2 cellular contexts compared by ENCODE assay signal in the genomic region with DNA sequence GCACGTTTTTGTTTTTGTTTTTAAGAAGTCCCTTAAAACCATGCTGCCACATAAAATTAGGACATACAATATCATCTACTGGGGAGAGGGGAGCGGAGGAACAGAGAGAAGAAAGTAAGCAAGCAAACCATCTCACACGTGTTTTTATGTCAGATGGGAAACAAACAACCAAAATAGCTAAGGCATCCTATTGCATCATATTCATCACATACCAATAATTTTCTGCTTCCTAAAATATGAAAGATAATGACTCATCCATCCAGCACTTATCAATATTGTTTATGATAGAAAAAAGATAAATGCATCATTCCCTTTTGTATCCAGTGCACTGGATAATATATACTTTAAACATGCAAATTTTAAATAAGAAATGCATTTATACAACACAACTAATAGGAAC.
TF ChIP-seq lines count a peak whose summit lies in the region.

No MANE protein-coding gene starts in this region.

TF ChIP-seq in IMR-90, 13 proteins besides CTCF, POLR2A, EP300 and RAD21:
- TF ChIP-seq CEBPB (IDR thresholded peaks at IDR 0.05; ENCODE audit: low read depth, low read length) (peak; percentile 68), MAZ (IDR thresholded peaks at IDR 0.05; ENCODE audit: borderline replicate concordance, low read depth, low read length) (no peak)

TF ChIP-seq in K562, 482 proteins besides CTCF, POLR2A, EP300 and RAD21:
- TF ChIP-seq, protein P1, sequence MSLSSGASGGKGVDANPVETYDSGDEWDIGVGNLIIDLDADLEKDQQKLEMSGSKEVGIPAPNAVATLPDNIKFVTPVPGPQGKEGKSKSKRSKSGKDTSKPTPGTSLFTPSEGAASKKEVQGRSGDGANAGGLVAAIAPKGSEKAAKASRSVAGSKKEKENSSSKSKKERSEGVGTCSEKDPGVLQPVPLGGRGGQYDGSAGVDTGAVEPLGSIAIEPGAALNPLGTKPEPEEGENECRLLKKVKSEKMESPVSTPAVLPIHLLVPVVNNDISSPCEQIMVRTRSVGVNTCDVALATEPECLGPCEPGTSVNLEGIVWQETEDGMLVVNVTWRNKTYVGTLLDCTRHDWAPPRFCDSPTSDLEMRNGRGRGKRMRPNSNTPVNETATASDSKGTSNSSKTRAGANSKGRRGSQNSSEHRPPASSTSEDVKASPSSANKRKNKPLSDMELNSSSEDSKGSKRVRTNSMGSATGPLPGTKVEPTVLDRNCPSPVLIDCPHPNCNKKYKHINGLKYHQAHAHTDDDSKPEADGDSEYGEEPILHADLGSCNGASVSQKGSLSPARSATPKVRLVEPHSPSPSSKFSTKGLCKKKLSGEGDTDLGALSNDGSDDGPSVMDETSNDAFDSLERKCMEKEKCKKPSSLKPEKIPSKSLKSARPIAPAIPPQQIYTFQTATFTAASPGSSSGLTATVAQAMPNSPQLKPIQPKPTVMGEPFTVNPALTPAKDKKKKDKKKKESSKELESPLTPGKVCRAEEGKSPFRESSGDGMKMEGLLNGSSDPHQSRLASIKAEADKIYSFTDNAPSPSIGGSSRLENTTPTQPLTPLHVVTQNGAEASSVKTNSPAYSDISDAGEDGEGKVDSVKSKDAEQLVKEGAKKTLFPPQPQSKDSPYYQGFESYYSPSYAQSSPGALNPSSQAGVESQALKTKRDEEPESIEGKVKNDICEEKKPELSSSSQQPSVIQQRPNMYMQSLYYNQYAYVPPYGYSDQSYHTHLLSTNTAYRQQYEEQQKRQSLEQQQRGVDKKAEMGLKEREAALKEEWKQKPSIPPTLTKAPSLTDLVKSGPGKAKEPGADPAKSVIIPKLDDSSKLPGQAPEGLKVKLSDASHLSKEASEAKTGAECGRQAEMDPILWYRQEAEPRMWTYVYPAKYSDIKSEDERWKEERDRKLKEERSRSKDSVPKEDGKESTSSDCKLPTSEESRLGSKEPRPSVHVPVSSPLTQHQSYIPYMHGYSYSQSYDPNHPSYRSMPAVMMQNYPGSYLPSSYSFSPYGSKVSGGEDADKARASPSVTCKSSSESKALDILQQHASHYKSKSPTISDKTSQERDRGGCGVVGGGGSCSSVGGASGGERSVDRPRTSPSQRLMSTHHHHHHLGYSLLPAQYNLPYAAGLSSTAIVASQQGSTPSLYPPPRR (CRISPR knock-in tag; IDR thresholded peaks at IDR 0.05; ENCODE audit: borderline replicate concordance), result no peak
- TF ChIP-seq SAP30 (IDR thresholded peaks at IDR 0.05; ENCODE audit: borderline replicate concordance, insufficient read depth, low read depth, low read length, poor library complexity, severe bottlenecking), result no peak
- TF ChIP-seq, protein P2, sequence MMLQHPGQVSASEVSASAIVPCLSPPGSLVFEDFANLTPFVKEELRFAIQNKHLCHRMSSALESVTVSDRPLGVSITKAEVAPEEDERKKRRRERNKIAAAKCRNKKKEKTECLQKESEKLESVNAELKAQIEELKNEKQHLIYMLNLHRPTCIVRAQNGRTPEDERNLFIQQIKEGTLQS (IDR thresholded peaks at IDR 0.05), result peak; percentile 57; the same call in 1 of the 2 replicates
- TF ChIP-seq, protein P2 (CRISPR knock-in tag; conservative IDR thresholded peaks at IDR 0.05), result no peak
- TF ChIP-seq CEBPB (tag; IDR thresholded peaks at IDR 0.05), result peak; percentile 55; the same call in 1 of the 2 replicates
- no peak for TF ChIP-seq ZNF830 (CRISPR knock-in tag; IDR thresholded peaks at IDR 0.05)
- TF ChIP-seq SREBF2 (CRISPR knock-in tag; IDR thresholded peaks at IDR 0.05), result no peak
- 0 out of 2 replicates have a peak, but pooled peaks have one; percentile 11 for TF ChIP-seq CEBPG (CRISPR knock-in tag; IDR thresholded peaks at IDR 0.05)
- TF ChIP-seq CEBPG (tag; conservative IDR thresholded peaks at IDR 0.05 in 1 of 2, IDR thresholded peaks at IDR 0.05 in 1 of 2), result peak in 1 of 2 experiments; percentile 64; a peak in 2 of 4 replicates
